1 cellular context compared by ENCODE assay signal in the genomic region with DNA sequence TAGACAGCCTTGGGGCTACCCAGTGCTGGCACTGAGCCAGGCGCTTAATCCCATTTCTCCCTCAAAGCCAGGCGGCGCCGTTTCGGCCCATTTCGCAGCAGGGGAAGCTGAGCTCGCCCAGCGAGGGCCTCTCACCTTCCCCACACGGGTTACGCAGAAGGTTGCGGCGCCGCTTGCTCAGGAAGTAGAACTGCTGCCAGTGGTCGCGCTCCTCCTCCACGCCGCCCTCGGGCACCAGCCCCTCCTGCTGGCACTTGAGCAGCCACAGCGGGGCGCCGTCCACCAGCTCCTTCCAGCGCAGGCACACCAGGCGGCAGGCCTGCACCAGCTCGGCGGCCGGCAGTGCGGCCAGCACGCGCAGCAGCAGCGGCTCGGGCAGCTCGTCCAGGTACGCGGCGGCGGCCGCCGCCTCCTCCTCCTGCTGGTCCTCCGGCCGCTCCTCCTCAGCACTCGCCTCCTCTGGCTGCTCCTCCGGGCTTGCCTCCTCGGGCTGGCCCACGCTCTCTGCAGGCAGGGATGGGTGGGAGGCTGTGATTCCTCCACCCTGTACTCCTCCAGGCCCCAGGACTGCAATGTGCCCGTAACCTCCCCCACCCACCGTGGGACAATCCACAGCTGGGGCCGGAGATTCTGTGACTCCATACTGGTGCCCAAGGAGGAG.
A peak's percentile ranks its signal among the peaks of the same experiment; 100 is the strongest.
TF ChIP-seq lines count a peak whose summit lies in the region.

No MANE protein-coding gene starts in this region.

TF ChIP-seq in HEK293, 187 proteins besides CTCF, POLR2A, EP300 and RAD21 (continued from another document):
- TF ChIP-seq ZBTB6 (tag by site-specific recombination; IDR thresholded peaks at IDR 0.05) (peak; percentile 75; the same call in 1 of the 2 replicates), HOXD13 (CRISPR knock-in tag; IDR thresholded peaks at IDR 0.05; ENCODE audit: borderline replicate concordance) (no peak), KLF9 (tag by site-specific recombination; IDR thresholded peaks at IDR 0.05; ENCODE audit: low read depth) (peak; percentile 25; the same call in 1 of the 2 replicates), ZNF366 (tag by site-specific recombination; conservative IDR thresholded peaks at IDR 0.05) (no peak), KLF7 (tag by site-specific recombination; IDR thresholded peaks at IDR 0.05; ENCODE audit: borderline replicate concordance) (no peak; the same call in 1 of the 2 replicates), MYNN (tag by site-specific recombination; IDR thresholded peaks at IDR 0.05; ENCODE audit: borderline replicate concordance) (no peak), ZNF660 (tag by site-specific recombination; IDR thresholded peaks at IDR 0.05) (peak; percentile 86; the same call in 1 of the 2 replicates), ZNF792 (tag by site-specific recombination; IDR thresholded peaks at IDR 0.05) (0 out of 2 replicates have a peak, but pooled peaks have one; percentile 31), ZNF169 (tag by site-specific recombination; IDR thresholded peaks at IDR 0.05) (no peak), ZNF23 (tag by site-specific recombination; IDR thresholded peaks at IDR 0.05; ENCODE audit: borderline replicate concordance) (no peak), ATF2 (tag by site-specific recombination; IDR thresholded peaks at IDR 0.05; ENCODE audit: low read depth) (no peak), KLF8 (tag by site-specific recombination; IDR thresholded peaks at IDR 0.05) (peak; percentile 78), ZBTB8A (tag by site-specific recombination; IDR thresholded peaks at IDR 0.05) (peak; percentile 87), ZNF48 (tag by site-specific recombination; IDR thresholded peaks at IDR 0.05) (no peak), ZNF146 (tag by site-specific recombination; IDR thresholded peaks at IDR 0.05) (no peak), GLIS2 (tag by site-specific recombination; IDR thresholded peaks at IDR 0.05) (peak; percentile 74), ZNF37A (tag by site-specific recombination; IDR thresholded peaks at IDR 0.05) (no peak), ZNF473 (tag by site-specific recombination; IDR thresholded peaks at IDR 0.05) (no peak), ZSCAN30 (tag by site-specific recombination; IDR thresholded peaks at IDR 0.05) (peak; percentile 90), TRIM28 (IDR thresholded peaks at IDR 0.05; ENCODE audit: borderline replicate concordance, low read length) (peak; percentile 92), ZNF214 (tag by site-specific recombination; IDR thresholded peaks at IDR 0.05; ENCODE audit: borderline replicate concordance) (no peak), BCL11B (tag by site-specific recombination; IDR thresholded peaks at IDR 0.05; ENCODE audit: low read depth) (no peak), ZNF785 (tag by site-specific recombination; IDR thresholded peaks at IDR 0.05) (no peak), ZNF596 (tag by site-specific recombination; IDR thresholded peaks at IDR 0.05) (no peak), ZNF335 (tag by site-specific recombination; conservative IDR thresholded peaks at IDR 0.05) (peak; percentile 85), ZNF324 (tag by site-specific recombination; IDR thresholded peaks at IDR 0.05) (peak; percentile 89), ZNF654 (tag by site-specific recombination; IDR thresholded peaks at IDR 0.05; ENCODE audit: low read depth) (peak; percentile 21), ZNF341 (tag by site-specific recombination; IDR thresholded peaks at IDR 0.05; ENCODE audit: low read depth) (no peak; the same call in 1 of the 2 replicates), GLIS1 (tag by site-specific recombination; IDR thresholded peaks at IDR 0.05) (peak; percentile 62), ZNF549 (tag by site-specific recombination; IDR thresholded peaks at IDR 0.05) (no peak)
- TF ChIP-seq, protein P1, sequence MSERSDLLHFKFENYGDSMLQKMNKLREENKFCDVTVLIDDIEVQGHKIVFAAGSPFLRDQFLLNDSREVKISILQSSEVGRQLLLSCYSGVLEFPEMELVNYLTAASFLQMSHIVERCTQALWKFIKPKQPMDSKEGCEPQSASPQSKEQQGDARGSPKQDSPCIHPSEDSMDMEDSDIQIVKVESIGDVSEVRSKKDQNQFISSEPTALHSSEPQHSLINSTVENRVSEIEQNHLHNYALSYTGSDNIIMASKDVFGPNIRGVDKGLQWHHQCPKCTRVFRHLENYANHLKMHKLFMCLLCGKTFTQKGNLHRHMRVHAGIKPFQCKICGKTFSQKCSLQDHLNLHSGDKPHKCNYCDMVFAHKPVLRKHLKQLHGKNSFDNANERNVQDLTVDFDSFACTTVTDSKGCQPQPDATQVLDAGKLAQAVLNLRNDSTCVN (tag by site-specific recombination; optimal IDR thresholded peaks at IDR 0.05): peak; percentile 87
TF ChIP-seq in HEK293: peak in this region for 77.
